9 cellular contexts compared by ENCODE assay signal in the genomic region with DNA sequence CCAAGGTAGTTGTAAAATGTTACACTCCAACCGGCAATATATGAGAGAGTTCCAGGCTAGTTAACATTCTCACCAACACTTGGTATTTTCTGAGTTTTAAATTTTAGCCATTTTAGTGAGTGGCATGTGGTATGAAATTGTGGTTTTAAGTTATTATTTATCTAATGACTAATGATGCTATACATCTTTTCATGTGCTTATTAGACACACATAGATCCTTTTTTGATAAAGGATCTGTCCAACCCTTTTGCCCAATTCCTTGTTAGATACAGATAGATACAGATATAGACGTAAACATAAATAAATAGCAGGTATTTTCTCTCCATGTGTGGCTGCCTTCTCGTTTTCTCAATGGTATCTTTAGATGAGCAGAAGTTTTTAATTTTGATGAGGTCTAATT.
"Had no signal": no experiment of that assay in that cellular context is flagged by ENCODE, and none has a peak within 500 bp of the region (broad histone marks: within the 10 kb centered on the region; RNA-seq: fewer than 3 reads in every experiment).

No MANE protein-coding gene starts in this region.

- ATAC-seq: GM23338 had no signal

- DNase-seq: H9, HCEC 1CT, IMR-90, KBM-7 had no signal

- H3K27ac Mint-ChIP-seq: GM23338, H9 had no signal

- H3K4me3 Mint-ChIP-seq: GM23338, H9 had no signal

- H3K4me2 ChIP-seq: GM23338, KMS-11 had no signal

- FAIRE-seq: H1, H54, HTR-8/SVneo had no signal

- H3K9me3 Mint-ChIP-seq: GM23338, H9 had no signal

- H2AFZ ChIP-seq: GM23338 had no signal

- H3K9ac ChIP-seq: KMS-11 had no signal

- H3K4me3 ChIP-seq: GM23338 had no signal

- H3K27ac ChIP-seq: KMS-11 had no signal
